ENCODE assay signal across 1 cellular context in the genomic region with DNA sequence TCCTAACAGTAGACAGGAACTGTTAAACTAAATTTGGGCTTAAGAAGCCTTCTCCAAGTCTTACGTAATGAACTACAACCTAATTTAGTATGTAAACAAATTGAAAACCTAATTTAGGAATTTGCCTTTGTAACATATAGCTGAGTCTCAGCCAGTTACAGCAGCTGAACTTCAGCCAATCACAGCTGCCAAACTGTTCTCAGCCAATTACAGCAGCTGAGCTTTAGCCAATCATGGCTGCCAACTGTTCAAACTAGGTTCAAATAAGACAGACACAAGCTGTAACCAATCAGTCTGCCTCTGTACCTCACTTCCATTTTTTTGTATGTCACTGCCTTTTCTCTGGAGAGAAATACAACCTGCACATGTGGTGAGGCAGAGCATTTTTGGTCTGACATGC.
TF ChIP-seq lines count a peak whose summit lies in the region.

No MANE protein-coding gene starts in this region.

TF ChIP-seq in K562, 482 proteins besides CTCF, POLR2A, EP300 and RAD21 (continued from another document):
- no peak for TF ChIP-seq PURB (CRISPR knock-in tag; IDR thresholded peaks at IDR 0.05; ENCODE audit: low read depth)
- no peak for TF ChIP-seq FOXK1 (CRISPR knock-in tag; IDR thresholded peaks at IDR 0.05; ENCODE audit: borderline replicate concordance)
- TF ChIP-seq ESRRB (CRISPR knock-in tag; IDR thresholded peaks at IDR 0.05; ENCODE audit: borderline replicate concordance): no peak
- TF ChIP-seq HNRNPLL (IDR thresholded peaks at IDR 0.05; ENCODE audit: low read depth, low read length, poor library complexity, severe bottlenecking): no peak
